In genomic region chr9:26946753-26947727, GRCh38 we compare ENCODE assay signal across 8 cellular contexts.
DNase-seq lines count a peak whose midpoint lies in the region; ATAC-seq and TF ChIP-seq lines count a peak whose summit lies in the region.

PLAA (minus strand) TSS chr9:26947242; CDS start chr9:26947045, 197 bp downstream.

- H3K27me3 Mint-ChIP-seq in nephron (ENCODE audit: low read depth), result no peaks in the 10 kb centered on the region
- peaks cover 11% of the 10 kb centered on the region for H3K27me3 Mint-ChIP-seq in stimulated activated naive CD8-positive, alpha-beta T cell treated with anti-CD3 and anti-CD28 coated beads, Interleukin-15, Interleukin-2, amounts not matched to agents 100 ng/mL and 50 ng/mL, for 24 hours

- H3K4me3 Mint-ChIP-seq in nephron, result peak within 1 kb of the TSS; percentile 91 to 93 (median 91)
- H3K4me3 Mint-ChIP-seq in stimulated activated naive CD8-positive, alpha-beta T cell treated with anti-CD3 and anti-CD28 coated beads, Interleukin-15, Interleukin-2, amounts not matched to agents 100 ng/mL and 50 ng/mL, for 24 hours, result peak within 1 kb of the TSS; percentile 88

- H3K4me3 ChIP-seq in KMS-11 (IDR thresholded peaks at IDR 0.05; ENCODE audit: insufficient read depth, low read depth, low read length), result no peak within 1 kb of the TSS
- peak within 1 kb of the TSS; percentile 94 for H3K4me3 ChIP-seq in fibroblast of pulmonary artery (replicated peaks; ENCODE audit: low read depth, low read length)

- peaks cover 48% of the 10 kb centered on the region for H3K79me2 ChIP-seq in KMS-11 (ENCODE audit: insufficient read depth, low read depth)

- H3K36me3 Mint-ChIP-seq in nephron (ENCODE audit: low read depth), result peaks cover 18% of the 10 kb centered on the region
- H3K36me3 Mint-ChIP-seq in stimulated activated naive CD8-positive, alpha-beta T cell treated with anti-CD3 and anti-CD28 coated beads, Interleukin-15, Interleukin-2, amounts not matched to agents 100 ng/mL and 50 ng/mL, for 24 hours (ENCODE audit: low read depth), result peaks cover 30% of the 10 kb centered on the region

- H3K27ac Mint-ChIP-seq in nephron, result peak within 1 kb of the TSS; percentile 99 to 100 (median 100)
- H3K27ac Mint-ChIP-seq in stimulated activated naive CD8-positive, alpha-beta T cell treated with anti-CD3 and anti-CD28 coated beads, Interleukin-15, Interleukin-2, amounts not matched to agents 100 ng/mL and 50 ng/mL, for 24 hours, result peak within 1 kb of the TSS; percentile 100

- H3K4me2 ChIP-seq in KMS-11, result peak within 1 kb of the TSS; percentile 98

- no peaks in the 10 kb centered on the region for H4K20me1 ChIP-seq in KMS-11 (ENCODE audit: insufficient read depth)

- no peaks in the 10 kb centered on the region for H3K27me3 ChIP-seq in KMS-11 (ENCODE audit: insufficient read depth, low read depth)

- TF ChIP-seq CTCF in KMS-11 (conservative IDR thresholded peaks at IDR 0.05; ENCODE audit: low read depth, low read length) (no peak), RWPE1 (conservative IDR thresholded peaks at IDR 0.05; ENCODE audit: low read depth) (no peak), fibroblast of pulmonary artery (IDR thresholded peaks at IDR 0.05; ENCODE audit: low read length, missing control alignments) (no peak), nephron (IDR thresholded peaks at IDR 0.05; ENCODE audit: unreplicated experiment in 3 of 3) (no peak)

- H3K9ac ChIP-seq in KMS-11, result peak within 1 kb of the TSS; percentile 91

- ATAC-seq in GM21737 (IDR thresholded peaks at IDR 0.05; ENCODE audit: unreplicated experiment), result peak; percentile 98

- H3K36me3 ChIP-seq in KMS-11 (ENCODE audit: insufficient read depth), result no peaks in the 10 kb centered on the region

- CTCF ChIA-PET in RWPE1 (lab: Yijun Ruan, JAX), result interaction anchor here (0.6 kb wide), 1 partner anchor 80 kb away, joined by 3 read pairs; no protein-coding TSS in a partner anchor

- H3K27ac ChIP-seq in KMS-11 (peak within 1 kb of the TSS; percentile 87), RWPE1 (peak within 1 kb of the TSS; percentile 96)

- POLR2A ChIA-PET in RWPE1 (lab: Yijun Ruan, JAX; ENCODE audit: low non-redundant PET), result interaction anchor here (0.5 kb wide), 1 partner anchor 157 kb away, joined by 3 read pairs; no protein-coding TSS in a partner anchor

- peak within 1 kb of the TSS; percentile 40 for H2AFZ ChIP-seq in KMS-11 (ENCODE audit: low read depth)

- H3K4me1 ChIP-seq in KMS-11 (ENCODE audit: low read depth, poor library complexity, severe bottlenecking), result peaks cover 32% of the 10 kb centered on the region

- H3K4me1 Mint-ChIP-seq in nephron, result peaks cover 36% of the 10 kb centered on the region
- peaks cover 63% of the 10 kb centered on the region for H3K4me1 Mint-ChIP-seq in stimulated activated naive CD8-positive, alpha-beta T cell treated with anti-CD3 and anti-CD28 coated beads, Interleukin-15, Interleukin-2, amounts not matched to agents 100 ng/mL and 50 ng/mL, for 24 hours (ENCODE audit: low read depth)

- DNase-seq in DMS79 treated with DMSO at 0.1 percent for 48 hours (lab: John Stamatoyannopoulos, UW) (peak; percentile 94), RWPE1 (ENCODE audit: low spot score) (peak; percentile 90), fibroblast of pulmonary artery (ENCODE audit: low read depth) (peak; percentile 90)
- peak; percentile 78 for DNase-seq in activated T-helper 9 cell treated with anti-CD3 and anti-CD28 coated beads, Interleukin-2, amount 50 U/mL, for 16 hours (ENCODE audit: low read depth)

- no peaks in the 10 kb centered on the region for H3K9me3 Mint-ChIP-seq in nephron
- no peaks in the 10 kb centered on the region for H3K9me3 Mint-ChIP-seq in stimulated activated naive CD8-positive, alpha-beta T cell treated with anti-CD3 and anti-CD28 coated beads, Interleukin-15, Interleukin-2, amounts not matched to agents 100 ng/mL and 50 ng/mL, for 24 hours
